ENCODE assay signal across 25 cellular contexts in the genomic region with DNA sequence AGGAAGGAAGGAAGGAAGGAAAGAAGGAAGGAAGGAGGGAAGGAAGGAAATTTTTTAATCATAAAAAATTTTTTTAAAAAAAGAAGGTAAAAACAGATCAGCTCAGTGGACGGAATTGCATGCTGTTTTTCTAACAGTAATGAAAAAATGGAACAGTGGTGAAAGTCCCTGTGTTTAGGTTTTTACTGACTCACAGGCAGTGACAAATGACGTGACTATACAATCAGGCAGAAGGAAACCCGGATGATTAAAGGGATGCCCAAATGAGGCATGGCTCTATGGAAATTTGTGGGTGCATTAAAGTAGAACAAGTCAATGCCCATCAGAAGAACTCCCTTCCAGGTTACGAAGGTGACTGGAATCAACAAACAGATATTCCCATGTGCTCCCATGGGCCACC.
"Had no signal": no experiment of that assay in that cellular context is flagged by ENCODE, and none has a peak within 500 bp of the region (broad histone marks: within the 10 kb centered on the region; RNA-seq: fewer than 3 reads in every experiment).

No MANE protein-coding gene starts in this region.

- H3K27ac ChIP-seq: left ventricle myocardium inferior, pancreas, prostate gland, skin epidermis, stomach, testis, thyroid gland, transverse colon, upper lobe of right lung had no signal

- DNase-seq: islet precursor cell; left ventricle myocardium inferior; mesendoderm; mucosa of descending colon; naive thymus-derived CD4-positive, alpha-beta T cell; pancreas; posterior cingulate gyrus; retina; right cardiac atrium; stimulated activated CD4-positive, alpha-beta T cell treated with anti-CD3 and anti-CD28 coated beads, Interleukin-12 subunit alpha, Interleukin-12 subunit beta, amount 100 ng/mL, for 4 hours; stimulated activated CD4-positive, alpha-beta T cell treated with anti-CD3 and anti-CD28 coated beads, Interleukin-15, amount 100 ng/mL, for 24 hours; stimulated activated CD4-positive, alpha-beta T cell treated with anti-CD3 and anti-CD28 coated beads, Interleukin-2, amount 100 ng/mL, for 24 hours; stimulated activated CD4-positive, alpha-beta T cell treated with anti-CD3 and anti-CD28 coated beads, Interleukin-4, amount 100 ng/mL, for 1 hour; stimulated activated naive B cell treated with anti-CD40 and anti-IgM and Interleukin-4, amounts not matched to agents 10 μg/mL and 1 μg/mL and 100 μg/mL, for 72 hours; stimulated activated naive CD8-positive, alpha-beta T cell treated with anti-CD3 and anti-CD28 coated beads, Interleukin-15, Interleukin-2, amounts not matched to agents 100 U/mL and 50 U/mL, for 24 hours; stomach; testis; thyroid gland; transverse colon; upper lobe of right lung had no signal

- H3K36me3 ChIP-seq: left ventricle myocardium inferior, pancreas, prostate gland, stomach, thyroid gland, transverse colon, upper lobe of right lung had no signal

- H3K4me1 ChIP-seq: left ventricle myocardium inferior, pancreas, prostate gland, stomach, testis, thyroid gland, transverse colon, upper lobe of right lung had no signal

- H3K27me3 ChIP-seq: pancreas, stomach, testis, thyroid gland, transverse colon, upper lobe of right lung had no signal

- ATAC-seq: mucosa of descending colon; naive thymus-derived CD4-positive, alpha-beta T cell; natural killer cell treated with Interleukin-12 subunit alpha and Interleukin-12 subunit beta and Interleukin-15 and Interleukin-18, amount 100 ng/mL, for 72 hours; pancreas; right cardiac atrium; sciatic nerve; stimulated activated naive B cell treated with anti-CD40 and anti-IgM and Interleukin-4, amounts not matched to agents 10 μg/mL and 1 μg/mL and 100 μg/mL, for 72 hours; stimulated activated naive CD8-positive, alpha-beta T cell treated with anti-CD3 and anti-CD28 coated beads, Interleukin-15, Interleukin-2, amounts not matched to agents 100 U/mL and 50 U/mL, for 24 hours; upper lobe of right lung had no signal

- H3K4me3 ChIP-seq: left ventricle myocardium inferior, lung, mucosa of descending colon, pancreas, prostate gland, skin epidermis, stomach, testis, thyroid gland, transverse colon, upper lobe of right lung had no signal

- H3K9me3 ChIP-seq: left ventricle myocardium inferior, mucosa of descending colon, pancreas, prostate gland, stomach, testis, thyroid gland, transverse colon, upper lobe of right lung had no signal
